In the genomic region with DNA sequence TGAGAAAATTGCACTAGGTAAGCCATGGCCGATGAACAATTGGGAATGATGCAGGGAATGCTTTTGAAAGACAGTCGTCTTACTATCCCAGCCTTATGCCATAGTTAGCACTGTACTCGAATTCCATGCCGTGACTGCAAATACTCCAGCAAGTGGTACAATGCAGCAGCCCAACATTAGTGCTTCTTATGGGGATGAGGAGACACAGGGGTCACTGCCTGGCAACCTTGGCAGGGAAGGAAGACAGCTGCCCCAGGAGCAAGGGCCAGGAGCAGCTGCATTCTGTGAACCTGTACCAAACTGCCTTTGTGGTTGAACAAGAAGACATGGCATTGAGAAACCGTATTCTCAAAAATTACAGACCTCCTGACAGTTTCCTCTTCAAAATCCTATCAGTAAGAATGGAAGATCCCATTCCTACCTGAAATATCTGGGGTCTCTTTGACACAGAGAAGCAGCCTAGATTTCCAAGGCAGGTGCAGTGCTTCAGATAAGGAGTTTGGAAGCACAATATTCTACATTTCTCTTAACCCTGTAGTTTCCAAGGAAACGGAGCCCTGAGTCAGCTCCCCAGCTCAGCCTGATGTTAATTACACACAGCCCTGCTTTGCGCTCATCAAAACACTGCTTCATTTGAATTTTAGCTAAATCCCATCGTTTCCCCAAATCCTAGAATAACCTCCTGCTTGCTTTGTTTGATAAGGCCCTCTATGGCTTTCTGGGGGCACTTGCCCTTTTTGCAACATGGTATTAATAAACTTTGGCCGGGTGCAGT, we compare ENCODE assay signal across 18 cellular contexts. TPM values are rescaled to one million over a fixed set of nuclear protein-coding genes. Genes with fewer than 3 reads are reported as not detected.
DNase-seq lines count a peak whose midpoint lies in the region; ATAC-seq, FAIRE-seq and TF ChIP-seq lines count a peak whose summit lies in the region.
"Had no signal": no experiment of that assay in that cellular context is flagged by ENCODE, and none has a peak within 500 bp of the region (broad histone marks: within the 10 kb centered on the region; RNA-seq: fewer than 3 reads in every experiment).

No MANE protein-coding gene starts in this region.

- H3K27me3 ChIP-seq in adrenal gland = no peaks in the 10 kb centered on the region

- FAIRE-seq in G401.6 (lab: Jason Lieb, UNC) = peak; percentile 92

- H3K27ac ChIP-seq in angular gyrus (ENCODE audit: low read depth, low read length) (peak overlapping the region; percentile 62), adrenal gland (no peak overlapping the region)

- no peaks in the 10 kb centered on the region for H3K4me1 ChIP-seq in adrenal gland (replicated peaks in 1 of 2)

- DNase-seq in islet precursor cell (peak; percentile 58), putamen (ENCODE audit: low spot score) (peak; percentile 27), adrenal gland (no peak), left ventricle myocardium superior (no peak)
- DNase-seq: ACHN, AML-193, COR-L47, EL, H7, Kasumi-1, NCI-H1105, NCI-H187, NCI-H446 had no signal

- TF ChIP-seq POLR2A in adrenal gland (IDR thresholded peaks at IDR 0.05) = no peak

- no peaks in the 10 kb centered on the region for H3K36me3 ChIP-seq in adrenal gland (replicated peaks in 1 of 2)

- intact Hi-C loops in adrenal gland (cut with DNase I) = no loop called here
- intact Hi-C loops in left ventricle myocardium superior (cut with micrococcal nuclease) = no loop called here

- TF ChIP-seq CTCF in adrenal gland (IDR thresholded peaks at IDR 0.05) = no peak

- no peaks in the 10 kb centered on the region for H3K9me3 ChIP-seq in adrenal gland (replicated peaks in 1 of 3)

- H3K4me3 ChIP-seq in adrenal gland = no peak overlapping the region

- ATAC-seq in GM21825 (IDR thresholded peaks at IDR 0.05; ENCODE audit: unreplicated experiment) (no peak), left ventricle myocardium superior (no peak)
- ATAC-seq: Panc1 had no signal

- 80 to 86% (median 81%) methylated on average over 9 of the region's 9 CpGs for WGBS in adrenal gland, 4 donors

RNA-seq across cellular contexts. Expression of a gene that starts 49.0 kb away (rescaled TPM):
- 10 to 100 TPM; 11.4 to 29.6 (median 17.1) TPM for total RNA-seq in adrenal gland
- polyA plus RNA-seq in adrenal gland = 10 to 100 TPM in 2 of 3 donors, 1 to 10 TPM in 1; 9.1 to 19.8 (median 13.1) TPM
- total RNA-seq in left ventricle myocardium superior = 43.3 TPM
- polyA plus RNA-seq: CD14-positive monocyte had no signal

Comparison
In these comparisons a context has a peak if more than half of its experiments do, and no peak if none do; other contexts are left out.
1. DNase-seq: peak in islet precursor cell (single experiment) and putamen (single experiment); none in adrenal gland (0 of 7) and left ventricle myocardium superior (single experiment).